13 cellular contexts compared by ENCODE assay signal in genomic region chr6:81818778-81819491, GRCh38.
DNase-seq lines count a peak whose midpoint lies in the region; ATAC-seq and TF ChIP-seq lines count a peak whose summit lies in the region.
"Had no signal": no experiment of that assay in that cellular context is flagged by ENCODE, and none has a peak within 500 bp of the region (broad histone marks: within the 10 kb centered on the region; RNA-seq: fewer than 3 reads in every experiment).

No MANE protein-coding gene starts in this region.

- WGBS in testis, 2 donors: 84 to 86% methylated on average over 5 of the region's 5 CpGs

- no peak overlapping the region for H3K4me3 Mint-ChIP-seq in osteocyte (ENCODE audit: unreplicated experiment)
- H3K4me3 Mint-ChIP-seq: CD8-positive, alpha-beta memory T cell; mesothelial cell of epicardium; T-helper 1 cell treated with Interleukin-12 subunit alpha and Interleukin-12 subunit beta and Interleukin-4 antibody, amounts not matched to agents 30 μg/mL and 1 μg/mL, for 36 hours had no signal

- DNase-seq in osteoblast (ENCODE audit: insufficient read length, low spot score, missing footprints) (no peak), osteocyte (ENCODE audit: extremely low spot score, unreplicated experiment) (no peak), dorsolateral prefrontal cortex (no peak), testis (no peak), omental fat pad (ENCODE audit: low spot score) (no peak)
- DNase-seq: aorta; CD8-positive, alpha-beta memory T cell; right lobe of liver had no signal

- H3K9me3 Mint-ChIP-seq in osteocyte (ENCODE audit: unreplicated experiment): peaks cover 9% of the 10 kb centered on the region
- H3K9me3 Mint-ChIP-seq: T-helper 1 cell treated with Interleukin-12 subunit alpha and Interleukin-12 subunit beta and Interleukin-4 antibody, amounts not matched to agents 30 μg/mL and 1 μg/mL, for 36 hours had no signal

- intact Hi-C loops in dorsolateral prefrontal cortex (cut with DNase I) (no loop called here), testis (cut with DNase I; ENCODE audit: low total_unique reads) (no loop called here)

- no peaks in the 10 kb centered on the region for H3K36me3 Mint-ChIP-seq in osteocyte (ENCODE audit: unreplicated experiment)
- H3K36me3 Mint-ChIP-seq: CD8-positive, alpha-beta memory T cell; mesothelial cell of epicardium had no signal

- H3K27ac ChIP-seq in OCI-LY3 (ENCODE audit: low read length) (peak overlapping the region; percentile 29), osteoblast (ENCODE audit: low read depth, low read length) (no peak overlapping the region), dorsolateral prefrontal cortex (no peak overlapping the region), testis (no peak overlapping the region)
- H3K27ac ChIP-seq: right lobe of liver had no signal

- H3K79me2 ChIP-seq in OCI-LY3 (ENCODE audit: low read length) (no peaks in the 10 kb centered on the region), osteoblast (ENCODE audit: insufficient read depth, low read length) (no peaks in the 10 kb centered on the region)

- peaks cover 12% of the 10 kb centered on the region for H3K4me1 Mint-ChIP-seq in osteocyte (ENCODE audit: unreplicated experiment)

- H3K27me3 ChIP-seq in OCI-LY3 (ENCODE audit: low read depth, low read length): no peaks in the 10 kb centered on the region
- no peaks in the 10 kb centered on the region for H3K27me3 ChIP-seq in osteoblast (ENCODE audit: insufficient read depth, low read length)
- H3K27me3 ChIP-seq in dorsolateral prefrontal cortex: peaks cover 0 to 12% (median 0%) of the 10 kb centered on the region in 45 donors
- no peaks in the 10 kb centered on the region for H3K27me3 ChIP-seq in testis
- H3K27me3 ChIP-seq: right lobe of liver had no signal

- H3K4me2 ChIP-seq in OCI-LY3 (ENCODE audit: low read length) (peak overlapping the region; percentile 50), osteoblast (ENCODE audit: insufficient read depth, low read length) (no peak overlapping the region)

- H3K27me3 Mint-ChIP-seq in osteocyte (ENCODE audit: unreplicated experiment): no peaks in the 10 kb centered on the region

- peak overlapping the region; percentile 22; the same call in 1 of the 2 replicates for H3K9ac ChIP-seq in OCI-LY3 (ENCODE audit: low read length)

- TF ChIP-seq POLR2A in testis (IDR thresholded peaks at IDR 0.05): no peak

- H4K20me1 ChIP-seq in OCI-LY3 (ENCODE audit: insufficient read depth, low read length) (no peaks in the 10 kb centered on the region), osteoblast (ENCODE audit: insufficient read depth, low read length) (no peaks in the 10 kb centered on the region)

- no peak for TF ChIP-seq CTCF in OCI-LY3 (IDR thresholded peaks at IDR 0.05; ENCODE audit: low read depth, low read length)
- no peak for TF ChIP-seq CTCF in osteoblast (IDR thresholded peaks at IDR 0.05; ENCODE audit: extremely low read depth, low read depth, low read length)
- TF ChIP-seq CTCF in osteocyte (IDR thresholded peaks at IDR 0.05): no peak
- no peak for TF ChIP-seq CTCF in dorsolateral prefrontal cortex (IDR thresholded peaks at IDR 0.05 in 54 of 56, conservative IDR thresholded peaks at IDR 0.05 in 2 of 56; ENCODE audit: low read depth in 1 of 56, partially characterized antibody in 56 of 56)
- no peak for TF ChIP-seq CTCF in testis (IDR thresholded peaks at IDR 0.05)
- no peak for TF ChIP-seq CTCF in omental fat pad (IDR thresholded peaks at IDR 0.05)

- peak overlapping the region; percentile 3; the same call in 1 of the 2 replicates for H3K4me3 ChIP-seq in OCI-LY3 (ENCODE audit: low read length)
- no peak overlapping the region for H3K4me3 ChIP-seq in osteoblast (ENCODE audit: insufficient read depth, low read length)
- H3K4me3 ChIP-seq in dorsolateral prefrontal cortex: no peak overlapping the region
- no peak overlapping the region for H3K4me3 ChIP-seq in testis
- H3K4me3 ChIP-seq: right lobe of liver had no signal

- peak; percentile 71 for ATAC-seq in GM18909 (IDR thresholded peaks at IDR 0.05; ENCODE audit: poor library complexity, unreplicated experiment)
- ATAC-seq in HG02763 (IDR thresholded peaks at IDR 0.05; ENCODE audit: unreplicated experiment): peak; percentile 60
- no peak for ATAC-seq in omental fat pad (ENCODE audit: low FRiP score)
- ATAC-seq: right lobe of liver had no signal

- H3K27ac Mint-ChIP-seq in osteocyte (ENCODE audit: unreplicated experiment): no peak overlapping the region
- H3K27ac Mint-ChIP-seq: mesothelial cell of epicardium; T-helper 1 cell treated with Interleukin-12 subunit alpha and Interleukin-12 subunit beta and Interleukin-4 antibody, amounts not matched to agents 30 μg/mL and 1 μg/mL, for 36 hours had no signal

- H3K9me3 ChIP-seq in OCI-LY3 (ENCODE audit: insufficient read depth, low read length) (no peaks in the 10 kb centered on the region), osteoblast (ENCODE audit: low read depth, low read length) (no peaks in the 10 kb centered on the region), testis (no peaks in the 10 kb centered on the region)
- H3K9me3 ChIP-seq: right lobe of liver had no signal

- H3K36me3 ChIP-seq in OCI-LY3 (replicated peaks; ENCODE audit: low read depth, low read length): no peaks in the 10 kb centered on the region
- no peaks in the 10 kb centered on the region for H3K36me3 ChIP-seq in osteoblast (ENCODE audit: insufficient read depth, low read length)
- no peaks in the 10 kb centered on the region for H3K36me3 ChIP-seq in testis (ENCODE audit: low read depth, missing control alignments)
- H3K36me3 ChIP-seq: right lobe of liver had no signal

- H2AFZ ChIP-seq in OCI-LY3 (ENCODE audit: low read depth, low read length) (peak overlapping the region; percentile 67), osteoblast (ENCODE audit: low read length) (peak overlapping the region; percentile 86)

- H3K4me1 ChIP-seq in OCI-LY3 (ENCODE audit: low read length) (peaks cover 51% of the 10 kb centered on the region), osteoblast (ENCODE audit: insufficient read depth, low read length) (peaks cover 8% of the 10 kb centered on the region), testis (no peaks in the 10 kb centered on the region)
